Comparison of ENCODE assay signal across 8 cellular contexts in the genomic region with DNA sequence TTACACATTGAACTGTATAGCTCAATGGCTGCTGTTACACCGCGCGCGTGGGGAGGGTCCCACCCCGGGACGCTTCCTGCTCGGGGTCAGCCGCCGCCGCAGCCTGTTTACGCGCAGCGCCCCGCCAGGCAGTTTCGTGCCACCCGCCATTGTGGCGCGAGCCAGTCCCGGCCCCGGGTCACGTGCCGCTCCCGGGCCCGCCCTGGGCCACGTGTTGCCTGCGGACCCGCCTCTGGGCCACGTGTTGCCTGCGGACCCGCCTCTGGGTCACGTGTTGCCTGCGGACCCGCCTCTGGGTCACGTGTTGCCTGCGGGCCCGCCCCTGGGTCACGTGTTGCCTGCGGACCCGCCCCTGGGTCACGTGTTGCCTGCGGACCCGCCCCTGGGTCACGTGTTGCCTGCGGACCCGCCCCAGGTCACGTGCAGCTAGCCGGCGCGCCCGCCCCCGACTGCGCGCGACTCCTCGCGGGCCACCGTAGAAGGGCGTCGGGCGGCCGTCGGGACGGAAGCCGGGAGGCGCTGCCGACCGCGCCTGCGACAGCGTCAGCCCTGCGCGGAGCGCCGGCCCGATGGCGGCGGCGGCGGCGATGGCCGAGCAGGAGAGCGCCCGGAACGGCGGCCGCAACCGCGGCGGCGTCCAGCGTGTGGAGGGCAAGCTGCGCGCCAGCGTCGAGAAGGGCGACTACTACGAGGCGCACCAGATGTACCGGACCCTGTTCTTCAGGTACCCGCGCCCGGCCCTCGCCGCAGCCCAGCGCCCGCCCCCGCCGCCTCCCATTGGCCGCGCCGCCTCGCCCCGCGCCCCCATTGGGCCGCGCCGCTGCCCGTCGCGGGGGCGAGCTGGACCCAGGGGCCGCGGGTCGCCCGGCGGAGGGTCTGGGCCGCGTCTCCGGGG. TPM values are rescaled to one million over a fixed set of nuclear protein-coding genes. Genes with fewer than 3 reads are reported as not detected.
DNase-seq lines count a peak whose midpoint lies in the region; TF ChIP-seq lines count a peak whose summit lies in the region.

A gene with protein sequence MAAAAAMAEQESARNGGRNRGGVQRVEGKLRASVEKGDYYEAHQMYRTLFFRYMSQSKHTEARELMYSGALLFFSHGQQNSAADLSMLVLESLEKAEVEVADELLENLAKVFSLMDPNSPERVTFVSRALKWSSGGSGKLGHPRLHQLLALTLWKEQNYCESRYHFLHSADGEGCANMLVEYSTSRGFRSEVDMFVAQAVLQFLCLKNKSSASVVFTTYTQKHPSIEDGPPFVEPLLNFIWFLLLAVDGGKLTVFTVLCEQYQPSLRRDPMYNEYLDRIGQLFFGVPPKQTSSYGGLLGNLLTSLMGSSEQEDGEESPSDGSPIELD (plus strand): TSS at position 478 of the 895 bp plus-strand sequence. CDS start 92 bp downstream, at position 570.

- peaks cover 15% of the 10 kb centered on the region for H3K4me1 ChIP-seq in GM23248 (ENCODE audit: insufficient read depth)
- H3K4me1 ChIP-seq in stomach smooth muscle (ENCODE audit: control insufficient read depth, insufficient read depth, low read length), result peaks cover 56% of the 10 kb centered on the region

- H3K4me2 ChIP-seq in GM23248 (ENCODE audit: unreplicated experiment), result peak within 1 kb of the TSS; percentile 71

- WGBS in GM23248 (ENCODE audit: low coverage in 1 of 2, low lambda C conversion rate in 2 of 2, missing lambda C conversion rate in 2 of 2), 2 experiments, result 1% methylated on average over 61 to 106 of the region's 129 CpGs

- peak; percentile 93 for DNase-seq in EH (ENCODE audit: low read depth)
- peak; percentile 97 for DNase-seq in GM23248
- peak; percentile 94 for DNase-seq in LHCN-M2 (ENCODE audit: low read depth)
- DNase-seq in SHP77 (lab: John Stamatoyannopoulos, UW), result peak; percentile 98 to 99
- DNase-seq in activated effector memory CD4-positive, alpha-beta T cell treated with anti-CD3 and anti-CD28 coated beads, Interleukin-2, amount 50 U/mL, for 16 hours, result peak; percentile 99
- DNase-seq in fibroblast of villous mesenchyme (ENCODE audit: low read depth), result peak; percentile 96
- peak; percentile 97 for DNase-seq in neural crest cell (ENCODE audit: low read depth, low spot score)

- 0 out of 2 replicates have a peak, but pooled peaks cover 5% of the 10 kb centered on the region for H4K20me1 ChIP-seq in GM23248 (ENCODE audit: insufficient read depth)

- no peaks in the 10 kb centered on the region for H3K9me3 Mint-ChIP-seq in neural crest cell

- H3K79me2 ChIP-seq in GM23248 (ENCODE audit: insufficient read depth), result peaks cover 43% of the 10 kb centered on the region

- H3K4me3 ChIP-seq in GM23248 (peak within 1 kb of the TSS; percentile 79), fibroblast of villous mesenchyme (ENCODE audit: low read depth, low read length) (peak within 1 kb of the TSS; percentile 89), stomach smooth muscle (ENCODE audit: low read length in 2 of 2) (peak within 1 kb of the TSS; percentile 72 to 87)

- no peaks in the 10 kb centered on the region for H3K9me2 ChIP-seq in GM23248 (ENCODE audit: insufficient read depth)

- peak within 1 kb of the TSS; percentile 83 for H3K9ac ChIP-seq in GM23248
- peak within 1 kb of the TSS; percentile 81 to 86 for H3K9ac ChIP-seq in stomach smooth muscle (ENCODE audit: low read length in 2 of 2)

- H3K27ac ChIP-seq in GM23248 (peak within 1 kb of the TSS; percentile 56), stomach smooth muscle (ENCODE audit: low read length) (peak within 1 kb of the TSS; percentile 77)

- H3K36me3 Mint-ChIP-seq in neural crest cell (ENCODE audit: low read depth), result peaks cover 23% of the 10 kb centered on the region

- TF ChIP-seq CTCF in fibroblast of villous mesenchyme (IDR thresholded peaks at IDR 0.05; ENCODE audit: insufficient read depth, low read depth, low read length) (peak; percentile 16), neural crest cell (conservative IDR thresholded peaks at IDR 0.05) (peak; percentile 32)

- H3K9me3 ChIP-seq in GM23248 (ENCODE audit: low read depth), result no peaks in the 10 kb centered on the region
- no peaks in the 10 kb centered on the region for H3K9me3 ChIP-seq in stomach smooth muscle (ENCODE audit: control insufficient read depth in 2 of 2, low read length in 2 of 2)

- H3K27ac Mint-ChIP-seq in neural crest cell (ENCODE audit: unreplicated experiment), result peak within 1 kb of the TSS; percentile 93

- H3K4me3 Mint-ChIP-seq in neural crest cell, result peak within 1 kb of the TSS; percentile 91

- no peaks in the 10 kb centered on the region for H3K27me3 Mint-ChIP-seq in neural crest cell (ENCODE audit: low read depth)

- in situ Hi-C loops in GM23248 (cut with MboI), result no loop called here

- peaks cover 12% of the 10 kb centered on the region for H3F3A ChIP-seq in GM23248 (ENCODE audit: insufficient read depth)

- H3K36me3 ChIP-seq in GM23248 (ENCODE audit: low read depth) (peaks cover 18% of the 10 kb centered on the region; the same call in 1 of the 2 replicates), stomach smooth muscle (ENCODE audit: control insufficient read depth in 2 of 2, insufficient read depth in 2 of 2, low read length in 2 of 2) (peaks cover 11 to 27% of the 10 kb centered on the region in 2 donors)

- peaks cover 26% of the 10 kb centered on the region for H3K4me1 Mint-ChIP-seq in neural crest cell

- no peaks in the 10 kb centered on the region for H3K27me3 ChIP-seq in GM23248 (replicated peaks; ENCODE audit: insufficient read depth)
- no peaks in the 10 kb centered on the region for H3K27me3 ChIP-seq in stomach smooth muscle (ENCODE audit: control insufficient read depth in 1 of 2, insufficient read depth in 2 of 2, low read length in 2 of 2)

- peak within 1 kb of the TSS; percentile 46; the same call in 1 of the 2 replicates for H2AFZ ChIP-seq in GM23248

RNA-seq across cellular contexts. Expression of the gene that starts here (rescaled TPM):
- total RNA-seq in GM23248 (2014; rRNA removed; shearing (Covaris generic)), result 16.7 and 26.8 TPM in 2 replicates
- polyA plus RNA-seq in GM23248 (2016; fragmentation: Nextera tagmentation; extraction: Ambion mirVana), result 25.3 and 26.3 TPM in 2 replicates
- 28.0 and 33.7 TPM in 2 replicates for total RNA-seq in LHCN-M2 (2014; rRNA removed)
- polyA plus RNA-seq in LHCN-M2 (2012), result 32.6 TPM
- total RNA-seq in fibroblast of villous mesenchyme, result 15.1 and 22.5 TPM in 2 replicates
- 50.4 and 55.2 TPM in 2 replicates for total RNA-seq in neural crest cell

Comparison
In these comparisons a context has a peak if more than half of its experiments do, and no peak if none do; other contexts are left out.
1. Peak in every context shown above with its lines: DNase-seq, H3K4me3 ChIP-seq and H3K27ac ChIP-seq.